18 cellular contexts compared by ENCODE assay signal in the genomic region with DNA sequence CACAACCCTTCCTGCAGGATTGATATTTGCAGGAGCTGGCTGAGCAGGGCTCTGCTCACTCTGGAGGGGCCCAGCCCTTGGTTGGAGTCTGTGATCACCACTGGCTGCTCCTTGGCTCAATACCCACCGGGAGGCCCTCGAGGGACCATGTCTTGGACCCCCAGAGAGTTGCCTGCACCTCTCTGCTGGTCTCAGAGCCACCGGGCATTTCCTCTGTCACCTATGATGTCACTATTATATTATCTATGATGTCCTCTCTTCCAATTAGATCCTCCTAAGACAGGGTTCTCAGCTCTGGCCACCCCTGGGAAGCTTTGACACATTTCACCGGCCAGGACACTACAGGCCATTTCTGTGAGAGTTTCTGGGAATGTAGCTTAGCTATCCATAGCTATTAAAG.
DNase-seq lines count a peak whose midpoint lies in the region; ATAC-seq and TF ChIP-seq lines count a peak whose summit lies in the region.
"Had no signal": no experiment of that assay in that cellular context is flagged by ENCODE, and none has a peak within 500 bp of the region (broad histone marks: within the 10 kb centered on the region; RNA-seq: fewer than 3 reads in every experiment).

No MANE protein-coding gene starts in this region.

- no peak overlapping the region for H3K27ac ChIP-seq in right atrium auricular region
- no peak overlapping the region for H3K27ac ChIP-seq in esophagus muscularis mucosa (replicated peaks in 1 of 4)
- H3K27ac ChIP-seq: GM23248 had no signal

- H3K27me3 ChIP-seq in right atrium auricular region (no peaks in the 10 kb centered on the region), esophagus muscularis mucosa (no peaks in the 10 kb centered on the region)

- no peaks in the 10 kb centered on the region for H3K36me3 Mint-ChIP-seq in osteocyte (ENCODE audit: unreplicated experiment)
- H3K36me3 Mint-ChIP-seq: CD4-positive, alpha-beta memory T cell had no signal

- H3K4me3 ChIP-seq in right atrium auricular region (no peak overlapping the region), esophagus muscularis mucosa (no peak overlapping the region)
- H3K4me3 ChIP-seq: GM23248 had no signal

- H3K9me3 ChIP-seq in right atrium auricular region (no peaks in the 10 kb centered on the region), esophagus muscularis mucosa (no peaks in the 10 kb centered on the region)

- H3K4me1 ChIP-seq in right atrium auricular region (peaks cover 0 to 5% of the 10 kb centered on the region in 2 donors), esophagus muscularis mucosa (peaks cover 0 to 6% (median 0%) of the 10 kb centered on the region in 4 donors)

- no peak overlapping the region for H3K27ac Mint-ChIP-seq in osteocyte (ENCODE audit: unreplicated experiment)
- H3K27ac Mint-ChIP-seq: CD4-positive, alpha-beta memory T cell; H9 had no signal

- no peaks in the 10 kb centered on the region for H3K4me1 Mint-ChIP-seq in osteocyte (ENCODE audit: unreplicated experiment)
- H3K4me1 Mint-ChIP-seq: H9 had no signal

- TF ChIP-seq EP300 in esophagus muscularis mucosa (IDR thresholded peaks at IDR 0.05) = no peak

- peaks cover 24% of the 10 kb centered on the region for H3K27me3 Mint-ChIP-seq in osteocyte (ENCODE audit: unreplicated experiment)
- H3K27me3 Mint-ChIP-seq: CD4-positive, alpha-beta memory T cell had no signal

- TF ChIP-seq CTCF in right atrium auricular region (IDR thresholded peaks at IDR 0.05) (no peak), osteocyte (IDR thresholded peaks at IDR 0.05) (no peak), esophagus muscularis mucosa (IDR thresholded peaks at IDR 0.05) (no peak)

- intact Hi-C loops in left cardiac atrium (cut with DNase I) (no loop called here), esophagus muscularis mucosa (cut with DNase I) (no loop called here)

- 68% methylated on average over 4 of the region's 4 CpGs for whole genome bisulfite sequencing in esophagus muscularis mucosa

- H3K9me3 Mint-ChIP-seq in osteocyte (ENCODE audit: unreplicated experiment) = no peaks in the 10 kb centered on the region
- H3K9me3 Mint-ChIP-seq: H9 had no signal

- H3K4me3 Mint-ChIP-seq in osteocyte (ENCODE audit: unreplicated experiment) = no peak overlapping the region
- H3K4me3 Mint-ChIP-seq: CD4-positive, alpha-beta memory T cell; H9 had no signal

- ATAC-seq in left cardiac atrium (no peak), GM21381 (IDR thresholded peaks at IDR 0.05; ENCODE audit: unreplicated experiment) (no peak), GM18868 (IDR thresholded peaks at IDR 0.05; ENCODE audit: unreplicated experiment) (no peak)
- ATAC-seq: HCT116 had no signal

- H3K36me3 ChIP-seq in right atrium auricular region (no peaks in the 10 kb centered on the region), esophagus muscularis mucosa (no peaks in the 10 kb centered on the region)

- peak; percentile 21 for DNase-seq in right atrium auricular region (ENCODE audit: low spot score)
- DNase-seq in left cardiac atrium = no peak
- DNase-seq in islet precursor cell = peak; percentile 48
- DNase-seq in osteocyte (ENCODE audit: extremely low spot score, unreplicated experiment) = peak; percentile 69
- no peak for DNase-seq in esophagus muscularis mucosa (ENCODE audit: extremely low spot score)
- DNase-seq: 8988T; C1 segment of cervical spinal cord; Calu3; CD4-positive, alpha-beta memory T cell; COR-L47; DMS53; DMS79 treated with DMSO at 0.1 percent for 48 hours; GF-D8; H9 had no signal

- no peak for TF ChIP-seq POLR2A in esophagus muscularis mucosa (IDR thresholded peaks at IDR 0.05; ENCODE audit: low read depth)

Comparison
In these comparisons a context has a peak if more than half of its experiments do, and no peak if none do; other contexts are left out.
1. DNase-seq: peak in right atrium auricular region (single experiment), islet precursor cell (single experiment) and osteocyte (single experiment); none in left cardiac atrium (single experiment) and esophagus muscularis mucosa (single experiment).